Comparison of ENCODE assay signal across 26 cellular contexts in the genomic region with DNA sequence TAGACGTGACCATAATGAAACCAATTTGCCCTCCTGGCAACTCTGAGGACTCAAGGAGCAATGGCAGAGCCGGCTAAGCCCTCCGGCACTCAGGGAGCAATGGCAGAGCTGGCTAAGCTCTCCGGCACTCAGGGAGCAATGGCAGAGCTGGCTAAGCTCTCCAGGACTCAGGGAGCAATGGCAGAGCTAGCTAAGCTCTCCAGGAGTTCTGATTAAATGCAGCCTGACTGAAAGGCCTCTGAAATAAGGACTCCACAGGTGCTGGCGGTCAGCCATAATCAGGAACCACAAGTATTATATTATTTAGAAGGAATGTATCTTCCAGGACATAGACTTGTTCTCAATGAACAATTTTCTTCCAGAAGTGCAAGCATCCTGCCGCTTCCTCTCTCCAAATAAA.
A peak's percentile ranks its signal among the peaks of the same experiment; 100 is the strongest.
DNase-seq lines count a peak whose midpoint lies in the region; ATAC-seq and TF ChIP-seq lines count a peak whose summit lies in the region.
"Had no signal": no experiment of that assay in that cellular context is flagged by ENCODE, and none has a peak within 500 bp of the region (broad histone marks: within the 10 kb centered on the region; RNA-seq: fewer than 3 reads in every experiment).

No MANE protein-coding gene starts in this region.

- TF ChIP-seq EP300 in transverse colon (IDR thresholded peaks at IDR 0.05; ENCODE audit: low read depth), result no peak

- H3K56ac ChIP-seq in H9 (ENCODE audit: insufficient read length, low read depth, low read length), result no peak overlapping the region

- H3K9ac ChIP-seq in H9 (ENCODE audit: extremely low read depth, insufficient read length, low read length), result no peak overlapping the region

- H3K4me1 ChIP-seq in H9 (ENCODE audit: insufficient read depth, low read length), result no peaks in the 10 kb centered on the region
- peaks cover 3 to 26% (median 9%) of the 10 kb centered on the region in 4 donors for H3K4me1 ChIP-seq in transverse colon
- H3K4me1 ChIP-seq: SJSA1, upper lobe of left lung had no signal

- no peak overlapping the region for H2AK5ac ChIP-seq in H9 (ENCODE audit: insufficient read length, low read length)

- H4K8ac ChIP-seq in H9 (replicated peaks; ENCODE audit: insufficient read length, low read depth, low read length), result no peak overlapping the region

- no peak overlapping the region for H3K23ac ChIP-seq in H9 (ENCODE audit: insufficient read length, low read depth, low read length)

- H2BK120ac ChIP-seq in H9 (ENCODE audit: low read depth, low read length, poor library complexity, severe bottlenecking), result no peak overlapping the region

- peak; percentile 17 to 41 for DNase-seq in NCI-H2081 (lab: John Stamatoyannopoulos, UW)
- no peak for DNase-seq in NCI-H2081 treated with DMSO at 0.1 percent for 48 hours (lab: John Stamatoyannopoulos, UW)
- no peak for DNase-seq in H9
- peak; percentile 50 for DNase-seq in amniotic epithelial cell (ENCODE audit: low read depth)
- peak; percentile 4 for DNase-seq in kidney tubule cell (ENCODE audit: low spot score)
- no peak for DNase-seq in transverse colon
- DNase-seq in NCI-H1436 treated with DMSO at 0.1 percent for 48 hours (lab: John Stamatoyannopoulos, UW), result no peak
- DNase-seq: activated CD4-positive, alpha-beta T cell treated with anti-CD3 and anti-CD28 coated beads for 1 hour; activated naive CD4-positive, alpha-beta T cell treated with anti-CD3 and anti-CD28 coated beads for 36 hours; activated T-cell treated with anti-CD3 and anti-CD28 coated beads, Interleukin-2, amount 50 U/mL, for 24 hours; CD8-positive, alpha-beta T cell; DMS153; dorsolateral prefrontal cortex; heart left ventricle; KG1; left colon; naive B cell; NCI-H187 treated with DMSO at 0.1 percent for 48 hours; occipital lobe; Peyer's patch; upper lobe of left lung had no signal

- no peak overlapping the region for H4K91ac ChIP-seq in H9 (ENCODE audit: insufficient read length, low read depth, low read length)

- H2BK15ac ChIP-seq in H9 (ENCODE audit: low read depth, low read length), result no peak overlapping the region

- H2BK20ac ChIP-seq in H9 (ENCODE audit: low read depth, low read length, poor library complexity, severe bottlenecking), result no peak overlapping the region

- no peaks in the 10 kb centered on the region for H3K23me2 ChIP-seq in H9 (ENCODE audit: insufficient read length, low read depth, low read length, poor library complexity, severe bottlenecking)

- no peaks in the 10 kb centered on the region for H3K79me1 ChIP-seq in H9 (ENCODE audit: insufficient read depth, low read depth, low read length, poor library complexity, severe bottlenecking)

- H3K4me1 Mint-ChIP-seq in H9, result peaks cover 28 to 48% of the 10 kb centered on the region in 2 experiments
- H3K4me1 Mint-ChIP-seq: central memory CD8-positive, alpha-beta T cell; naive B cell had no signal

- H3K9me3 ChIP-seq in H9 (ENCODE audit: control insufficient read depth, low read depth, low read length), result no peaks in the 10 kb centered on the region
- H3K9me3 ChIP-seq in transverse colon, result no peaks in the 10 kb centered on the region
- H3K9me3 ChIP-seq: heart left ventricle, Peyer's patch, SJSA1, upper lobe of left lung had no signal

- no peaks in the 10 kb centered on the region for H3K79me2 ChIP-seq in H9 (ENCODE audit: insufficient read depth, low read length)

- H3K4me3 ChIP-seq in transverse colon, result no peak overlapping the region
- H3K4me3 ChIP-seq: dorsolateral prefrontal cortex, heart left ventricle, Peyer's patch, SJSA1, smooth muscle cell, upper lobe of left lung had no signal

- no peak overlapping the region for H3T11ph ChIP-seq in H9 (ENCODE audit: low read length)

- H3K14ac ChIP-seq in H9 (ENCODE audit: insufficient read depth, low read length), result 0 out of 2 replicates have a peak overlapping the region, but pooled peaks have one; percentile 31

- H3K27me3 ChIP-seq in H9 (ENCODE audit: insufficient read depth, low read length), result no peaks in the 10 kb centered on the region
- no peaks in the 10 kb centered on the region for H3K27me3 ChIP-seq in transverse colon
- H3K27me3 ChIP-seq: dorsolateral prefrontal cortex, heart left ventricle, Peyer's patch, SJSA1, upper lobe of left lung had no signal

- no peaks in the 10 kb centered on the region for H3K9me3 Mint-ChIP-seq in H9
- H3K9me3 Mint-ChIP-seq: activated naive CD4-positive, alpha-beta T cell treated with anti-CD3 and anti-CD28 coated beads for 36 hours; activated T-cell treated with anti-CD3 and anti-CD28 coated beads, Interleukin-2, amount 50 U/mL, for 24 hours; CD8-positive, alpha-beta T cell; central memory CD8-positive, alpha-beta T cell; naive B cell had no signal

- in situ Hi-C loops in transverse colon (cut with MboI; ENCODE audit: low pct_ligation_motif_present in 1 of 4, low pct_unique_long_range_greater_than_20kb in 1 of 4, low sequenced_read_pairs in 3 of 4), result no loop called here

- H3K27ac ChIP-seq in H9 (ENCODE audit: insufficient read length, low read depth, low read length) (no peak overlapping the region), transverse colon (no peak overlapping the region)
- H3K27ac ChIP-seq: 22Rv1, dorsolateral prefrontal cortex, Peyer's patch, SJSA1, upper lobe of left lung had no signal

- H3K18ac ChIP-seq in H9 (ENCODE audit: insufficient read length, low read depth, low read length), result no peak overlapping the region

- H3K4me2 ChIP-seq in H9 (ENCODE audit: insufficient read depth, insufficient read length, low read length), result no peak overlapping the region
- H3K4me2 ChIP-seq: smooth muscle cell had no signal

- no peak for TF ChIP-seq CTCF in H9 (conservative IDR thresholded peaks at IDR 0.05)
- no peak for TF ChIP-seq CTCF in transverse colon (IDR thresholded peaks at IDR 0.05)

- no peaks in the 10 kb centered on the region for H4K20me1 ChIP-seq in H9 (ENCODE audit: control insufficient read depth, insufficient read depth, insufficient read length)

- H2AFZ ChIP-seq in H9 (ENCODE audit: low read length), result no peak overlapping the region

- intact Hi-C loops in transverse colon (cut with DNase I; ENCODE audit: low total_unique reads), result no loop called here

- H4K5ac ChIP-seq in H9 (ENCODE audit: insufficient read length, low read depth, low read length), result no peak overlapping the region

- H2BK12ac ChIP-seq in H9 (ENCODE audit: insufficient read length, low read depth, low read length), result no peak overlapping the region

- H3K4ac ChIP-seq in H9 (ENCODE audit: low read depth, low read length), result no peak overlapping the region

- H3K36me3 ChIP-seq in transverse colon, result no peaks in the 10 kb centered on the region
- H3K36me3 ChIP-seq: Peyer's patch, SJSA1 had no signal

- H2BK5ac ChIP-seq in H9 (ENCODE audit: insufficient read length, low read length), result no peak overlapping the region

- H3K4me3 Mint-ChIP-seq in H9, result no peak overlapping the region; a peak in 1 of 5 replicates
- H3K4me3 Mint-ChIP-seq: activated naive CD4-positive, alpha-beta T cell treated with anti-CD3 and anti-CD28 coated beads for 36 hours; activated T-cell treated with anti-CD3 and anti-CD28 coated beads, Interleukin-2, amount 50 U/mL, for 24 hours; CD8-positive, alpha-beta T cell; central memory CD8-positive, alpha-beta T cell; naive B cell had no signal

- ATAC-seq in GM21515 (IDR thresholded peaks at IDR 0.05; ENCODE audit: unreplicated experiment), result no peak
- ATAC-seq: CD8-positive, alpha-beta T cell; heart left ventricle; left colon had no signal

- no CpG with 5 or more reads among the region's 6 CpGs for WGBS in H9 (ENCODE audit: extremely low coverage, insufficient read length, low lambda C conversion rate)
- WGBS in transverse colon (ENCODE audit: low coverage in 1 of 2), 2 donors, result 90 to 100% methylated on average over 2 to 6 of the region's 6 CpGs

- H3K27ac Mint-ChIP-seq in H9, result peak overlapping the region in 2 of 3 experiments; percentile 30 to 49; a peak in 2 of 7 replicates
- H3K27ac Mint-ChIP-seq: activated naive CD4-positive, alpha-beta T cell treated with anti-CD3 and anti-CD28 coated beads for 36 hours; activated T-cell treated with anti-CD3 and anti-CD28 coated beads, Interleukin-2, amount 50 U/mL, for 24 hours; CD8-positive, alpha-beta T cell; naive B cell had no signal

- H3K36me3 Mint-ChIP-seq in H9 (ENCODE audit: insufficient read depth in 1 of 3, low read depth in 3 of 3), result no peaks in the 10 kb centered on the region
- H3K36me3 Mint-ChIP-seq: CD8-positive, alpha-beta T cell had no signal

- no peaks in the 10 kb centered on the region for H3K27me3 Mint-ChIP-seq in H9 (ENCODE audit: low read depth)
- H3K27me3 Mint-ChIP-seq: activated T-cell treated with anti-CD3 and anti-CD28 coated beads, Interleukin-2, amount 50 U/mL, for 24 hours; central memory CD8-positive, alpha-beta T cell; naive B cell had no signal

- TF ChIP-seq POLR2A in transverse colon (IDR thresholded peaks at IDR 0.05), result no peak

Comparison
In these comparisons a context has a peak if more than half of its experiments do, and no peak if none do; other contexts are left out.
1. DNase-seq: peak in NCI-H2081 (2 of 2), amniotic epithelial cell (single experiment) and kidney tubule cell (single experiment); none in NCI-H2081 treated with DMSO at 0.1 percent for 48 hours (single experiment), H9 (single experiment), transverse colon (single experiment) and NCI-H1436 treated with DMSO at 0.1 percent for 48 hours (single experiment).